19 cellular contexts compared by ENCODE assay signal in the genomic region with DNA sequence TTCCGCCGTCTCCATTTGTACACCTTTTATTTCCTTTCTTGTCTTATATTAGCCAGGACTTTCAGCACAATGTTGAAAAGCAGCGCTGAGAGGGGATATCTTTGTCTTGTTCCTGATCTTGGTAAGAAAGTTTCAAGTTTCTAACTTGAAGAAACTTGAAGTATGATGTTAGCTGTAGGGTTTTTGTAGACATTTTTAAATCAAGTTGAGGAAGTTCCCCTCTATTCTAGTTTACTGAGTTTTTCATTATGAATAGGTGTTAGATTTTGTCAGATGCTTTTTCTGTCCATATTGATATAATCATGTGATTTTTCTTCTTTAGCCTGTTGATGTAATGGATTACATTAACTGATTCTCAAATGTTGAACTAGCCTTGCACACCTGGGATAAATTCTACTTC.
A peak's percentile ranks its signal among the peaks of the same experiment; 100 is the strongest.
DNase-seq lines count a peak whose midpoint lies in the region; ATAC-seq, FAIRE-seq and TF ChIP-seq lines count a peak whose summit lies in the region.
"Had no signal": no experiment of that assay in that cellular context is flagged by ENCODE, and none has a peak within 500 bp of the region (broad histone marks: within the 10 kb centered on the region; RNA-seq: fewer than 3 reads in every experiment).

No MANE protein-coding gene starts in this region.

- H3K4me1 Mint-ChIP-seq in astrocyte (ENCODE audit: low read depth, unreplicated experiment), result peaks cover 7% of the 10 kb centered on the region

- H3K4me3 Mint-ChIP-seq in astrocyte (ENCODE audit: unreplicated experiment), result no peak overlapping the region
- H3K4me3 Mint-ChIP-seq: nephron had no signal

- H3K9ac ChIP-seq in astrocyte (ENCODE audit: low read length), result no peak overlapping the region

- no peak overlapping the region for H3K4me3 ChIP-seq in astrocyte (ENCODE audit: insufficient read depth, low read depth, low read length)
- H3K4me3 ChIP-seq: esophagus muscularis mucosa, Peyer's patch had no signal

- FAIRE-seq in astrocyte (lab: Jason Lieb, UNC), result peak; percentile 13
- FAIRE-seq: urothelium cell line had no signal

- TF ChIP-seq POLR2A in erythroblast (IDR thresholded peaks at IDR 0.05; ENCODE audit: low read length), result no peak

- no peaks in the 10 kb centered on the region for H3K36me3 Mint-ChIP-seq in astrocyte (ENCODE audit: low read depth, unreplicated experiment)

- no peak overlapping the region for H3K27ac Mint-ChIP-seq in astrocyte (ENCODE audit: unreplicated experiment)
- H3K27ac Mint-ChIP-seq: activated T-helper 2 cell treated with anti-CD3 and anti-CD28 coated beads, Interferon-gamma antibody, Interleukin-2, Interleukin-4, amounts not matched to agents 10 μg/mL and 5 μg/mL and 100 μg/mL, durations not matched to agents 14 hours and 24 hours and 36 hours; nephron had no signal

- no peaks in the 10 kb centered on the region for H3K27me3 ChIP-seq in astrocyte (ENCODE audit: insufficient read depth, low read length)
- H3K27me3 ChIP-seq: esophagus muscularis mucosa, Peyer's patch had no signal

- H3K9me3 Mint-ChIP-seq in astrocyte (ENCODE audit: unreplicated experiment), result no peaks in the 10 kb centered on the region
- H3K9me3 Mint-ChIP-seq: activated T-helper 2 cell treated with anti-CD3 and anti-CD28 coated beads, Interferon-gamma antibody, Interleukin-2, Interleukin-4, amounts not matched to agents 10 μg/mL and 5 μg/mL and 100 μg/mL, durations not matched to agents 14 hours and 24 hours and 36 hours; nephron had no signal

- no peak for TF ChIP-seq CTCF in astrocyte (IDR thresholded peaks at IDR 0.05; ENCODE audit: insufficient read depth, low read depth, low read length)

- H3K27ac ChIP-seq in astrocyte (ENCODE audit: low read depth, low read length), result no peak overlapping the region
- H3K27ac ChIP-seq: esophagus muscularis mucosa, Peyer's patch had no signal

- no peaks in the 10 kb centered on the region for H4K20me1 ChIP-seq in astrocyte (ENCODE audit: insufficient read depth, low read length)

- DNase-seq in astrocyte (ENCODE audit: low read depth) (no peak), KG1 (lab: John Stamatoyannopoulos, UW) (no peak), erythroblast (lab: John Stamatoyannopoulos, UW) (no peak)
- DNase-seq in activated naive CD4-positive, alpha-beta T cell (lab: John Stamatoyannopoulos, UW), result no peak
- DNase-seq: amniotic stem cell, DND-41, left colon, NCI-H146, NCI-H2227 treated with DMSO at 0.1 percent for 48 hours, Peyer's patch had no signal

- H3K79me2 ChIP-seq in astrocyte (ENCODE audit: insufficient read depth, low read length), result no peaks in the 10 kb centered on the region

- no peaks in the 10 kb centered on the region for H3K27me3 Mint-ChIP-seq in astrocyte (ENCODE audit: low read depth, unreplicated experiment)

- H3K4me2 ChIP-seq in astrocyte (ENCODE audit: low read length), result no peak overlapping the region

- no peaks in the 10 kb centered on the region for H3K36me3 ChIP-seq in astrocyte (ENCODE audit: insufficient read depth, low read length)
- H3K36me3 ChIP-seq: esophagus muscularis mucosa, Peyer's patch had no signal

- H2AFZ ChIP-seq in astrocyte (ENCODE audit: low read depth, low read length), result no peak overlapping the region

- H3K4me1 ChIP-seq in astrocyte (ENCODE audit: insufficient read depth, low read length), result no peaks in the 10 kb centered on the region
- H3K4me1 ChIP-seq: Peyer's patch had no signal

- H3K9me3 ChIP-seq in astrocyte (ENCODE audit: insufficient read depth, low read depth, low read length), result no peaks in the 10 kb centered on the region
- H3K9me3 ChIP-seq: esophagus muscularis mucosa, Peyer's patch had no signal

- ATAC-seq in GM18511 (IDR thresholded peaks at IDR 0.05; ENCODE audit: unreplicated experiment), result peak; percentile 45
- ATAC-seq in GM21360 (IDR thresholded peaks at IDR 0.05; ENCODE audit: unreplicated experiment), result peak; percentile 52
- peak; percentile 67 for ATAC-seq in HG02885 (IDR thresholded peaks at IDR 0.05; ENCODE audit: poor library complexity, unreplicated experiment)
- no peak for ATAC-seq in HG03139 (IDR thresholded peaks at IDR 0.05; ENCODE audit: unreplicated experiment)
- ATAC-seq: activated CD4-positive, CD25-positive, alpha-beta regulatory T cell treated with anti-CD3 and anti-CD28 coated beads, Interleukin-2, amount 50 U/mL, for 24 hours; left colon had no signal
